ENCODE assay signal across 1 cellular context in the genomic region with DNA sequence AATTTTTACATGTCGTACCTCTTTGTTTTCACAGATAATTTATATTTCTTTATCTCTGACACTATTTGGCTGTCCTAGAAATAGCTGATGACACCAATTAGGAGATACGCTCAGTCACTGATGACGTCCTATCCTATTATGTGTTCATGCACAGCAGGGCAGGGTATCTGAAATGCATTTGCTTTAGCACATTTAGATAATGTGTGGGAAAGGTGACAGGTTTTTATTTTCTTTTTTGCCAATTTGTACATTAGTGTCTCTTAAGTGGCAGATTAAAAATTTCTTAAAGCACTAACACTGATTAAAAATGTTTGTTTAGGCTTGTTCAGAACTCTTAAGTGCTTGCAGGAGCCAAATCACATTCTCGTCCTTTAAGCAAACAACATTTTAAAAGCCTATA.
A peak's percentile ranks its signal among the peaks of the same experiment; 100 is the strongest.
TF ChIP-seq lines count a peak whose summit lies in the region.

No MANE protein-coding gene starts in this region.

TF ChIP-seq in HepG2, 621 proteins besides CTCF, POLR2A, EP300 and RAD21 (continued from another document):
- no peak for TF ChIP-seq ZUFSP (CRISPR knock-in tag; IDR thresholded peaks at IDR 0.05; ENCODE audit: borderline replicate concordance)
- no peak for TF ChIP-seq TOE1 (CRISPR knock-in tag; IDR thresholded peaks at IDR 0.05)
- TF ChIP-seq CREB1 (IDR thresholded peaks at IDR 0.05) = peak; percentile 72
- no peak for TF ChIP-seq CREB1 (CRISPR knock-in tag; IDR thresholded peaks at IDR 0.05)
